10 cellular contexts compared by ENCODE assay signal in the genomic region with DNA sequence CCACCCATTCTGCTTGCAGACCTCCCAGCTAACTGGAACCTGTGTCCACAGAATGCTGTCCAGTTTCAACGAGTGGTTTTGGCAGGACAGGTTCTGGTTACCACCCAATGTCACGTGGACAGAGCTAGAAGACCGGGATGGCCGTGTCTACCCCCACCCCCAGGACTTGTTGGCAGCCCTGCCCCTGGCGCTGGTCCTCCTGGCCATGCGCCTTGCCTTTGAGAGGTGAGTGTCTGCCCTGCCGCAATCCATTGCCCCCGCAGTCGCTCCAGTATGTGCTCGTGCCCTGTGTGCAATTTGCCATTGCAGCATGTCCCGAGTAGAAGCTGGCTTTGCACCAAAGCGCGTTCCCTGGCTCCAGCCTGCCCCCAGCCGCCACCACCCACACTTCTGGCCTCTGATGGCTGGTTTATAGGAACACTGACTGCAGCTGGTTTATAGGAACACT. TPM values are rescaled to one million over a fixed set of nuclear protein-coding genes. Genes with fewer than 3 reads are reported as not detected.
A peak's percentile ranks its signal among the peaks of the same experiment; 100 is the strongest.
DNase-seq lines count a peak whose midpoint lies in the region; ATAC-seq and TF ChIP-seq lines count a peak whose summit lies in the region.
"Had no signal": no experiment of that assay in that cellular context is flagged by ENCODE, and none has a peak within 500 bp of the region (broad histone marks: within the 10 kb centered on the region; RNA-seq: fewer than 3 reads in every experiment).

No MANE protein-coding gene starts in this region.

- H3K4me2 ChIP-seq in IMR-90 (ENCODE audit: low read depth, low read length): no peak overlapping the region

- H4K8ac ChIP-seq in IMR-90 (ENCODE audit: low read depth in 2 of 2, low read length in 2 of 2): no peak overlapping the region

- H3K14ac ChIP-seq in IMR-90 (replicated peaks; ENCODE audit: low read depth, low read length): no peak overlapping the region

- H3K27ac ChIP-seq in IMR-90 (ENCODE audit: insufficient read depth, low read length) (no peak overlapping the region), stomach smooth muscle (ENCODE audit: low read length) (peak overlapping the region; percentile 64)

- H3K9me3 Mint-ChIP-seq in stimulated activated memory B cell treated with anti-CD40 and anti-IgM and Interleukin-4, amounts not matched to agents 10 μg/mL and 1 μg/mL and 100 μg/mL, for 72 hours: peaks cover 10% of the 10 kb centered on the region

- no peak overlapping the region for H2AK5ac ChIP-seq in IMR-90 (ENCODE audit: low read depth, low read length)

- H3K27me3 ChIP-seq in IMR-90 (ENCODE audit: control insufficient read depth, insufficient read depth, low read length) (no peaks in the 10 kb centered on the region), stomach smooth muscle (ENCODE audit: control insufficient read depth in 1 of 2, insufficient read depth in 2 of 2, low read length in 2 of 2) (no peaks in the 10 kb centered on the region)

- H2BK15ac ChIP-seq in IMR-90 (ENCODE audit: low read depth, low read length): no peak overlapping the region

- H3K18ac ChIP-seq in IMR-90 (ENCODE audit: low read depth, low read length): no peak overlapping the region

- H3K4me1 ChIP-seq in IMR-90 (ENCODE audit: control insufficient read depth, insufficient read depth, low read length): peaks cover 3% of the 10 kb centered on the region; the same call in 1 of the 2 replicates
- peaks cover 8% of the 10 kb centered on the region for H3K4me1 ChIP-seq in stomach smooth muscle (ENCODE audit: control insufficient read depth, insufficient read depth, low read length)

- no peaks in the 10 kb centered on the region for H3K79me1 ChIP-seq in IMR-90 (ENCODE audit: low read depth in 1 of 2, low read length in 2 of 2)

- H3K9ac ChIP-seq in IMR-90 (ENCODE audit: low read depth, low read length) (no peak overlapping the region), stomach smooth muscle (ENCODE audit: low read length in 2 of 2) (no peak overlapping the region)

- dilution Hi-C loops in IMR-90 (cut with HindIII; ENCODE audit: low sequenced_read_pairs, unreplicated experiment): no loop called here

- H3K36me3 ChIP-seq in IMR-90 (ENCODE audit: control insufficient read depth, insufficient read depth, low read length) (peaks cover 4% of the 10 kb centered on the region; the same call in 1 of the 2 replicates), stomach smooth muscle (ENCODE audit: control insufficient read depth in 2 of 2, insufficient read depth in 2 of 2, low read length in 2 of 2) (peaks cover 5 to 6% of the 10 kb centered on the region in 2 donors)

- TF ChIP-seq RAD21 in IMR-90 (IDR thresholded peaks at IDR 0.05; ENCODE audit: low read length): no peak

- H3K4me3 ChIP-seq in IMR-90 (ENCODE audit: insufficient read depth, low read depth, low read length): no peak overlapping the region
- H3K4me3 ChIP-seq in epithelial cell of proximal tubule (ENCODE audit: low read depth, low read length): no peak overlapping the region
- H3K4me3 ChIP-seq in lower leg skin (ENCODE audit: low read depth, poor library complexity, severe bottlenecking): no peak overlapping the region
- peak overlapping the region in 1 of 2 donors; percentile 22 for H3K4me3 ChIP-seq in stomach smooth muscle (ENCODE audit: low read length in 2 of 2)

- no peak overlapping the region for H2BK20ac ChIP-seq in IMR-90 (ENCODE audit: low read depth, low read length)

- H4K20me1 ChIP-seq in IMR-90 (ENCODE audit: insufficient read depth, low read length): no peaks in the 10 kb centered on the region

- H3K4me1 Mint-ChIP-seq in stimulated activated memory B cell treated with anti-CD40 and anti-IgM and Interleukin-4, amounts not matched to agents 10 μg/mL and 1 μg/mL and 100 μg/mL, for 72 hours: peaks cover 12% of the 10 kb centered on the region

- H3K9me1 ChIP-seq in IMR-90 (ENCODE audit: insufficient read depth, low read length): no peaks in the 10 kb centered on the region

- no peak overlapping the region for H2BK5ac ChIP-seq in IMR-90 (ENCODE audit: low read depth, low read length, poor library complexity, severe bottlenecking)

- H2AK9ac ChIP-seq in IMR-90 (replicated peaks; ENCODE audit: low read depth, low read length, poor library complexity): peak overlapping the region; percentile 1

- 60% methylated on average over 7 of the region's 14 CpGs; no CpG with 5 or more reads in 1 of the 2 experiments for WGBS in IMR-90 (ENCODE audit: extremely low coverage in 2 of 2, insufficient read length in 1 of 2), 2 experiments
- 38 to 65% methylated on average over 10 to 14 of the region's 14 CpGs for WGBS in lower leg skin, 2 donors

- no peak overlapping the region for H3K4me3 Mint-ChIP-seq in stimulated activated memory B cell treated with anti-CD40 and anti-IgM and Interleukin-4, amounts not matched to agents 10 μg/mL and 1 μg/mL and 100 μg/mL, for 72 hours

- no peak overlapping the region for H3K4ac ChIP-seq in IMR-90 (ENCODE audit: low read depth, low read length)

- H3K27ac Mint-ChIP-seq in stimulated activated memory B cell treated with anti-CD40 and anti-IgM and Interleukin-4, amounts not matched to agents 10 μg/mL and 1 μg/mL and 100 μg/mL, for 72 hours: no peak overlapping the region

- no TSS peak for BruUV-seq in IMR-90 (replicated peaks; lab: Mats Ljungman, UMichigan)

- H3K23ac ChIP-seq in IMR-90 (ENCODE audit: low read depth, low read length): no peak overlapping the region

- TF ChIP-seq CTCF in IMR-90 (conservative IDR thresholded peaks at IDR 0.05; ENCODE audit: low read depth, low read length): no peak
- TF ChIP-seq CTCF in epithelial cell of proximal tubule (conservative IDR thresholded peaks at IDR 0.05; ENCODE audit: low read depth, low read length): peak; percentile 12
- no peak for TF ChIP-seq CTCF in lower leg skin (IDR thresholded peaks at IDR 0.05)
- no peak for TF ChIP-seq CTCF in GM10248 (IDR thresholded peaks at IDR 0.05; ENCODE audit: control extremely low read depth, extremely low read depth, low read depth, missing control alignments)

- H4K91ac ChIP-seq in IMR-90 (ENCODE audit: insufficient read depth, low read depth, low read length): no peak overlapping the region

- CTCF ChIA-PET in IMR-90 (lab: Yijun Ruan, JAX): interaction anchor here (1.4 kb wide), 1 partner anchor 249 kb away, joined by 4 read pairs; no protein-coding TSS in a partner anchor
- CTCF ChIA-PET in GM10248 (lab: Yijun Ruan, JAX): interaction anchor here (0.9 to 3.8 kb wide), 4 partner anchors 9 to 92 kb away, joined by 3 to 21 read pairs (median 10); no protein-coding TSS in a partner anchor

- TF ChIP-seq POLR2A in IMR-90 (IDR thresholded peaks at IDR 0.05; ENCODE audit: low read depth, low read length) (no peak), lower leg skin (IDR thresholded peaks at IDR 0.05) (no peak)

- in situ Hi-C loops in IMR-90 (cut with MboI; ENCODE audit: low sequenced_read_pairs): loop anchor here (5.0 to 10.0 kb wide), 3 partner anchors 94 to 309 kb away; a partner anchor contains a TSS

- H3K36me3 Mint-ChIP-seq in stimulated activated memory B cell treated with anti-CD40 and anti-IgM and Interleukin-4, amounts not matched to agents 10 μg/mL and 1 μg/mL and 100 μg/mL, for 72 hours: peaks cover 27% of the 10 kb centered on the region

- POLR2A ChIA-PET in IMR-90 (lab: Charles Lee; ENCODE audit: unreplicated experiment) (no interaction called here), GM10248 (lab: Yijun Ruan, JAX) (no interaction called here)

- H2BK120ac ChIP-seq in IMR-90 (ENCODE audit: low read depth, low read length): no peak overlapping the region

- H4K5ac ChIP-seq in IMR-90 (ENCODE audit: low read depth, low read length): no peak overlapping the region

- H3K27me3 Mint-ChIP-seq in stimulated activated memory B cell treated with anti-CD40 and anti-IgM and Interleukin-4, amounts not matched to agents 10 μg/mL and 1 μg/mL and 100 μg/mL, for 72 hours: no peaks in the 10 kb centered on the region

- H3K9me3 ChIP-seq in IMR-90 (ENCODE audit: control insufficient read depth, insufficient read depth, low read length) (no peaks in the 10 kb centered on the region), stomach smooth muscle (ENCODE audit: control insufficient read depth in 2 of 2, low read length in 2 of 2) (no peaks in the 10 kb centered on the region)

- intact Hi-C loops in IMR-90 (cut with micrococcal nuclease): loop anchor here (10.0 kb wide), 1 partner anchor 246 kb away; a partner anchor contains a TSS
- intact Hi-C loops in lower leg skin (cut with DNase I; ENCODE audit: low total_unique reads): loop anchor here (10.0 kb wide), 1 partner anchor 276 kb away; no protein-coding TSS in a partner anchor

- DNase-seq in IMR-90 (peak; percentile 11), epithelial cell of proximal tubule (ENCODE audit: low read depth) (no peak), lower leg skin (ENCODE audit: low spot score in 2 of 2) (peak; percentile 49 to 89), glomerular visceral epithelial cell (ENCODE audit: extremely low spot score) (no peak), GM10248 (ENCODE audit: extremely low spot score) (no peak)
- no peak for DNase-seq in activated naive CD4-positive, alpha-beta T cell (lab: John Stamatoyannopoulos, UW)
- DNase-seq: Karpas-422, mesendoderm had no signal

- H2AFZ ChIP-seq in IMR-90 (replicated peaks; ENCODE audit: low read length, poor library complexity): peak overlapping the region; percentile 14

- no peak overlapping the region for H3K56ac ChIP-seq in IMR-90 (ENCODE audit: extremely low read depth, insufficient read depth, low read length)

- no peak for ATAC-seq in IMR-90 (ENCODE audit: low read depth)
- no peak for ATAC-seq in stimulated activated memory B cell treated with anti-CD40 and anti-IgM and Interleukin-4, amounts not matched to agents 10 μg/mL and 1 μg/mL and 100 μg/mL, for 72 hours

TF ChIP-seq in IMR-90, 13 proteins besides CTCF, POLR2A, EP300 and RAD21 (continues in another document):
- TF ChIP-seq MAFK (IDR thresholded peaks at IDR 0.05; ENCODE audit: low read depth, low read length): no peak
- no peak for TF ChIP-seq NFE2L2 (IDR thresholded peaks at IDR 0.05; ENCODE audit: low read depth, low read length)
- TF ChIP-seq CEBPB (IDR thresholded peaks at IDR 0.05; ENCODE audit: low read depth, low read length): no peak
- TF ChIP-seq CHD1 (IDR thresholded peaks at IDR 0.05; ENCODE audit: low read depth, low read length): no peak

RNA-seq across cellular contexts. Expression of a gene that starts 41.9 kb away (rescaled TPM):
- total RNA-seq in IMR-90 (2012; rRNA removed): 3.2 and 3.9 TPM in 2 replicates
- polyA plus RNA-seq in IMR-90 (2012; rRNA removed): 5.5 and 5.7 TPM in 2 replicates
- 5.6 and 7.9 TPM in 2 replicates for polyA plus RNA-seq in IMR-90 (2012; cell fraction: cytosol; rRNA removed)
- 4.6 and 5.2 TPM in 2 replicates for polyA plus RNA-seq in IMR-90 (2012; cell fraction: nucleus; rRNA removed; ENCODE audit: low replicate concordance)
- 3.8 and 24.5 TPM in 2 replicates for total RNA-seq in epithelial cell of proximal tubule
- total RNA-seq in lower leg skin: 100 to 1,000 TPM; 104 to 106 (median 105) TPM

RNA-seq across cellular contexts. Expression of a gene that starts 57.1 kb away (rescaled TPM):
- total RNA-seq in IMR-90 (2012; rRNA removed) (13.3 and 15.8 TPM in 2 replicates), epithelial cell of proximal tubule (198 and 238 TPM in 2 replicates), lower leg skin (10 to 100 TPM in 3 of 4 donors, 1 to 10 TPM in 1; 9.0 to 23.6 (median 16.8) TPM)
- polyA plus RNA-seq in IMR-90 (2012; rRNA removed): 78.5 and 101 TPM in 2 replicates
- 154 and 169 TPM in 2 replicates for polyA plus RNA-seq in IMR-90 (2012; cell fraction: cytosol; rRNA removed)
- polyA plus RNA-seq in IMR-90 (2012; cell fraction: nucleus; rRNA removed; ENCODE audit: low replicate concordance): 36.8 and 84.4 TPM in 2 replicates

Comparison
In these comparisons a context has a peak if more than half of its experiments do, and no peak if none do; other contexts are left out.
1. DNase-seq: peak in IMR-90 (single experiment) and lower leg skin (2 of 2); none in epithelial cell of proximal tubule (single experiment), glomerular visceral epithelial cell (single experiment), GM10248 (single experiment) and activated naive CD4-positive, alpha-beta T cell (0 of 4).